In the genomic region with DNA sequence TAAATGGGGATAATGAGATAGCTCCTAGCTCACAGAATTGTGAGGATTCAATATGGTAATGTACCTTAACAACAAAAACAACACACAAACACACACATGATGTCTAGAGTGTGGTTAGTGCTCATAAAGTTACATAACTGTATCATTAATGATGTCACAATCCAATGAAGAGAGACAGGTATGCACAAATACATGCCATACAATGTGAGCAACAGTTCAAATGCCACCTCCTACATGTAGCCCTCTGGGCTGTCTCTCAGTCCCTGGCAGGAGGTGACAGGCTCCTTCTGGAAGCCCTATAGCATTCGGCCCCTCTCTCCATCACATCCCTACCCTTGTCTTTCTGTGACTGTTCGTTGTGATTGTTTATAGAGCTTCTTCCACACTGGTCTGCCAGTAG, we compare ENCODE assay signal across 3 cellular contexts.
TF ChIP-seq lines count a peak whose summit lies in the region.

No MANE protein-coding gene starts in this region.

TF ChIP-seq in A549, 52 proteins besides CTCF, POLR2A, EP300 and RAD21:
- TF ChIP-seq, protein P1, sequence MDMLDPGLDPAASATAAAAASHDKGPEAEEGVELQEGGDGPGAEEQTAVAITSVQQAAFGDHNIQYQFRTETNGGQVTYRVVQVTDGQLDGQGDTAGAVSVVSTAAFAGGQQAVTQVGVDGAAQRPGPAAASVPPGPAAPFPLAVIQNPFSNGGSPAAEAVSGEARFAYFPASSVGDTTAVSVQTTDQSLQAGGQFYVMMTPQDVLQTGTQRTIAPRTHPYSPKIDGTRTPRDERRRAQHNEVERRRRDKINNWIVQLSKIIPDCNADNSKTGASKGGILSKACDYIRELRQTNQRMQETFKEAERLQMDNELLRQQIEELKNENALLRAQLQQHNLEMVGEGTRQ (IDR thresholded peaks at IDR 0.05) = no peak
- TF ChIP-seq ZNF302 (CRISPR knock-in tag; IDR thresholded peaks at IDR 0.05) (no peak), ZFP36 (IDR thresholded peaks at IDR 0.05; ENCODE audit: borderline replicate concordance, partially characterized antibody) (peak; percentile 38)

TF ChIP-seq in HEK293, 187 proteins besides CTCF, POLR2A, EP300 and RAD21:
- TF ChIP-seq ZNF514 (tag by site-specific recombination; IDR thresholded peaks at IDR 0.05) (no peak), ZNF660 (tag by site-specific recombination; IDR thresholded peaks at IDR 0.05) (no peak), SP3 (tag by site-specific recombination; IDR thresholded peaks at IDR 0.05) (no peak), ZNF791 (tag by site-specific recombination; IDR thresholded peaks at IDR 0.05) (no peak), SCRT2 (tag by site-specific recombination; IDR thresholded peaks at IDR 0.05) (peak; percentile 40; the same call in 1 of the 2 replicates), ZNF529 (tag by site-specific recombination; IDR thresholded peaks at IDR 0.05; ENCODE audit: insufficient replicate concordance) (no peak), ZNF155 (tag by site-specific recombination; IDR thresholded peaks at IDR 0.05) (no peak)
- TF ChIP-seq, protein P2, sequence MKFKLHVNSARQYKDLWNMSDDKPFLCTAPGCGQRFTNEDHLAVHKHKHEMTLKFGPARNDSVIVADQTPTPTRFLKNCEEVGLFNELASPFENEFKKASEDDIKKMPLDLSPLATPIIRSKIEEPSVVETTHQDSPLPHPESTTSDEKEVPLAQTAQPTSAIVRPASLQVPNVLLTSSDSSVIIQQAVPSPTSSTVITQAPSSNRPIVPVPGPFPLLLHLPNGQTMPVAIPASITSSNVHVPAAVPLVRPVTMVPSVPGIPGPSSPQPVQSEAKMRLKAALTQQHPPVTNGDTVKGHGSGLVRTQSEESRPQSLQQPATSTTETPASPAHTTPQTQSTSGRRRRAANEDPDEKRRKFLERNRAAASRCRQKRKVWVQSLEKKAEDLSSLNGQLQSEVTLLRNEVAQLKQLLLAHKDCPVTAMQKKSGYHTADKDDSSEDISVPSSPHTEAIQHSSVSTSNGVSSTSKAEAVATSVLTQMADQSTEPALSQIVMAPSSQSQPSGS (tag by site-specific recombination; IDR thresholded peaks at IDR 0.05; ENCODE audit: low read depth) = 0 out of 2 replicates have a peak, but pooled peaks have one; percentile 23
- TF ChIP-seq, protein P3, sequence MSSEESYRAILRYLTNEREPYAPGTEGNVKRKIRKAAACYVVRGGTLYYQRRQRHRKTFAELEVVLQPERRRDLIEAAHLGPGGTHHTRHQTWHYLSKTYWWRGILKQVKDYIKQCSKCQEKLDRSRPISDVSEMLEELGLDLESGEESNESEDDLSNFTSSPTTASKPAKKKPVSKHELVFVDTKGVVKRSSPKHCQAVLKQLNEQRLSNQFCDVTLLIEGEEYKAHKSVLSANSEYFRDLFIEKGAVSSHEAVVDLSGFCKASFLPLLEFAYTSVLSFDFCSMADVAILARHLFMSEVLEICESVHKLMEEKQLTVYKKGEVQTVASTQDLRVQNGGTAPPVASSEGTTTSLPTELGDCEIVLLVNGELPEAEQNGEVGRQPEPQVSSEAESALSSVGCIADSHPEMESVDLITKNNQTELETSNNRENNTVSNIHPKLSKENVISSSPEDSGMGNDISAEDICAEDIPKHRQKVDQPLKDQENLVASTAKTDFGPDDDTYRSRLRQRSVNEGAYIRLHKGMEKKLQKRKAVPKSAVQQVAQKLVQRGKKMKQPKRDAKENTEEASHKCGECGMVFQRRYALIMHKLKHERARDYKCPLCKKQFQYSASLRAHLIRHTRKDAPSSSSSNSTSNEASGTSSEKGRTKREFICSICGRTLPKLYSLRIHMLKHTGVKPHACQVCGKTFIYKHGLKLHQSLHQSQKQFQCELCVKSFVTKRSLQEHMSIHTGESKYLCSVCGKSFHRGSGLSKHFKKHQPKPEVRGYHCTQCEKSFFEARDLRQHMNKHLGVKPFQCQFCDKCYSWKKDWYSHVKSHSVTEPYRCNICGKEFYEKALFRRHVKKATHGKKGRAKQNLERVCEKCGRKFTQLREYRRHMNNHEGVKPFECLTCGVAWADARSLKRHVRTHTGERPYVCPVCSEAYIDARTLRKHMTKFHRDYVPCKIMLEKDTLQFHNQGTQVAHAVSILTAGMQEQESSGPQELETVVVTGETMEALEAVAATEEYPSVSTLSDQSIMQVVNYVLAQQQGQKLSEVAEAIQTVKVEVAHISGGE (tag by site-specific recombination; conservative IDR thresholded peaks at IDR 0.05; ENCODE audit: low read depth) = no peak

TF ChIP-seq in H1, 55 proteins besides CTCF, POLR2A, EP300 and RAD21:
- no peak for TF ChIP-seq SRF (IDR thresholded peaks at IDR 0.05; ENCODE audit: low read depth, low read length)
- TF ChIP-seq, protein P4, sequence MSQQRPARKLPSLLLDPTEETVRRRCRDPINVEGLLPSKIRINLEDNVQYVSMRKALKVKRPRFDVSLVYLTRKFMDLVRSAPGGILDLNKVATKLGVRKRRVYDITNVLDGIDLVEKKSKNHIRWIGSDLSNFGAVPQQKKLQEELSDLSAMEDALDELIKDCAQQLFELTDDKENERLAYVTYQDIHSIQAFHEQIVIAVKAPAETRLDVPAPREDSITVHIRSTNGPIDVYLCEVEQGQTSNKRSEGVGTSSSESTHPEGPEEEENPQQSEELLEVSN (IDR thresholded peaks at IDR 0.05) = no peak
- no peak for TF ChIP-seq EZH2 (IDR thresholded peaks at IDR 0.05; ENCODE audit: low read depth, low read length, severe bottlenecking)
- TF ChIP-seq CBX5 (IDR thresholded peaks at IDR 0.05; ENCODE audit: low read depth, low read length) = no peak
- no peak for TF ChIP-seq TCF12 (IDR thresholded peaks at IDR 0.05; ENCODE audit: low read depth, low read length)
- no peak for TF ChIP-seq JUN (IDR thresholded peaks at IDR 0.05; ENCODE audit: low read depth, low read length)
- no peak for TF ChIP-seq EGR1 (IDR thresholded peaks at IDR 0.05; ENCODE audit: borderline replicate concordance, low read depth, low read length)
- no peak for TF ChIP-seq SIX5 (IDR thresholded peaks at IDR 0.05; ENCODE audit: low read depth, low read length)
- TF ChIP-seq, protein P5, sequence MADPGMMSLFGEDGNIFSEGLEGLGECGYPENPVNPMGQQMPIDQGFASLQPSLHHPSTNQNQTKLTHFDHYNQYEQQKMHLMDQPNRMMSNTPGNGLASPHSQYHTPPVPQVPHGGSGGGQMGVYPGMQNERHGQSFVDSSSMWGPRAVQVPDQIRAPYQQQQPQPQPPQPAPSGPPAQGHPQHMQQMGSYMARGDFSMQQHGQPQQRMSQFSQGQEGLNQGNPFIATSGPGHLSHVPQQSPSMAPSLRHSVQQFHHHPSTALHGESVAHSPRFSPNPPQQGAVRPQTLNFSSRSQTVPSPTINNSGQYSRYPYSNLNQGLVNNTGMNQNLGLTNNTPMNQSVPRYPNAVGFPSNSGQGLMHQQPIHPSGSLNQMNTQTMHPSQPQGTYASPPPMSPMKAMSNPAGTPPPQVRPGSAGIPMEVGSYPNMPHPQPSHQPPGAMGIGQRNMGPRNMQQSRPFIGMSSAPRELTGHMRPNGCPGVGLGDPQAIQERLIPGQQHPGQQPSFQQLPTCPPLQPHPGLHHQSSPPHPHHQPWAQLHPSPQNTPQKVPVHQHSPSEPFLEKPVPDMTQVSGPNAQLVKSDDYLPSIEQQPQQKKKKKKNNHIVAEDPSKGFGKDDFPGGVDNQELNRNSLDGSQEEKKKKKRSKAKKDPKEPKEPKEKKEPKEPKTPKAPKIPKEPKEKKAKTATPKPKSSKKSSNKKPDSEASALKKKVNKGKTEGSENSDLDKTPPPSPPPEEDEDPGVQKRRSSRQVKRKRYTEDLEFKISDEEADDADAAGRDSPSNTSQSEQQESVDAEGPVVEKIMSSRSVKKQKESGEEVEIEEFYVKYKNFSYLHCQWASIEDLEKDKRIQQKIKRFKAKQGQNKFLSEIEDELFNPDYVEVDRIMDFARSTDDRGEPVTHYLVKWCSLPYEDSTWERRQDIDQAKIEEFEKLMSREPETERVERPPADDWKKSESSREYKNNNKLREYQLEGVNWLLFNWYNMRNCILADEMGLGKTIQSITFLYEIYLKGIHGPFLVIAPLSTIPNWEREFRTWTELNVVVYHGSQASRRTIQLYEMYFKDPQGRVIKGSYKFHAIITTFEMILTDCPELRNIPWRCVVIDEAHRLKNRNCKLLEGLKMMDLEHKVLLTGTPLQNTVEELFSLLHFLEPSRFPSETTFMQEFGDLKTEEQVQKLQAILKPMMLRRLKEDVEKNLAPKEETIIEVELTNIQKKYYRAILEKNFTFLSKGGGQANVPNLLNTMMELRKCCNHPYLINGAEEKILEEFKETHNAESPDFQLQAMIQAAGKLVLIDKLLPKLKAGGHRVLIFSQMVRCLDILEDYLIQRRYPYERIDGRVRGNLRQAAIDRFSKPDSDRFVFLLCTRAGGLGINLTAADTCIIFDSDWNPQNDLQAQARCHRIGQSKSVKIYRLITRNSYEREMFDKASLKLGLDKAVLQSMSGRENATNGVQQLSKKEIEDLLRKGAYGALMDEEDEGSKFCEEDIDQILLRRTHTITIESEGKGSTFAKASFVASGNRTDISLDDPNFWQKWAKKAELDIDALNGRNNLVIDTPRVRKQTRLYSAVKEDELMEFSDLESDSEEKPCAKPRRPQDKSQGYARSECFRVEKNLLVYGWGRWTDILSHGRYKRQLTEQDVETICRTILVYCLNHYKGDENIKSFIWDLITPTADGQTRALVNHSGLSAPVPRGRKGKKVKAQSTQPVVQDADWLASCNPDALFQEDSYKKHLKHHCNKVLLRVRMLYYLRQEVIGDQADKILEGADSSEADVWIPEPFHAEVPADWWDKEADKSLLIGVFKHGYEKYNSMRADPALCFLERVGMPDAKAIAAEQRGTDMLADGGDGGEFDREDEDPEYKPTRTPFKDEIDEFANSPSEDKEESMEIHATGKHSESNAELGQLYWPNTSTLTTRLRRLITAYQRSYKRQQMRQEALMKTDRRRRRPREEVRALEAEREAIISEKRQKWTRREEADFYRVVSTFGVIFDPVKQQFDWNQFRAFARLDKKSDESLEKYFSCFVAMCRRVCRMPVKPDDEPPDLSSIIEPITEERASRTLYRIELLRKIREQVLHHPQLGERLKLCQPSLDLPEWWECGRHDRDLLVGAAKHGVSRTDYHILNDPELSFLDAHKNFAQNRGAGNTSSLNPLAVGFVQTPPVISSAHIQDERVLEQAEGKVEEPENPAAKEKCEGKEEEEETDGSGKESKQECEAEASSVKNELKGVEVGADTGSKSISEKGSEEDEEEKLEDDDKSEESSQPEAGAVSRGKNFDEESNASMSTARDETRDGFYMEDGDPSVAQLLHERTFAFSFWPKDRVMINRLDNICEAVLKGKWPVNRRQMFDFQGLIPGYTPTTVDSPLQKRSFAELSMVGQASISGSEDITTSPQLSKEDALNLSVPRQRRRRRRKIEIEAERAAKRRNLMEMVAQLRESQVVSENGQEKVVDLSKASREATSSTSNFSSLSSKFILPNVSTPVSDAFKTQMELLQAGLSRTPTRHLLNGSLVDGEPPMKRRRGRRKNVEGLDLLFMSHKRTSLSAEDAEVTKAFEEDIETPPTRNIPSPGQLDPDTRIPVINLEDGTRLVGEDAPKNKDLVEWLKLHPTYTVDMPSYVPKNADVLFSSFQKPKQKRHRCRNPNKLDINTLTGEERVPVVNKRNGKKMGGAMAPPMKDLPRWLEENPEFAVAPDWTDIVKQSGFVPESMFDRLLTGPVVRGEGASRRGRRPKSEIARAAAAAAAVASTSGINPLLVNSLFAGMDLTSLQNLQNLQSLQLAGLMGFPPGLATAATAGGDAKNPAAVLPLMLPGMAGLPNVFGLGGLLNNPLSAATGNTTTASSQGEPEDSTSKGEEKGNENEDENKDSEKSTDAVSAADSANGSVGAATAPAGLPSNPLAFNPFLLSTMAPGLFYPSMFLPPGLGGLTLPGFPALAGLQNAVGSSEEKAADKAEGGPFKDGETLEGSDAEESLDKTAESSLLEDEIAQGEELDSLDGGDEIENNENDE (IDR thresholded peaks at IDR 0.05; ENCODE audit: insufficient replicate concordance, low read length) = no peak
- no peak for TF ChIP-seq SUZ12 (IDR thresholded peaks at IDR 0.05; ENCODE audit: low read length)
- no peak for TF ChIP-seq BRCA1 (IDR thresholded peaks at IDR 0.05; ENCODE audit: low read depth, low read length)
